In genomic region chr15:84831028-84831427, GRCh38 we compare ENCODE assay signal across 19 cellular contexts. TPM values are rescaled to one million over a fixed set of nuclear protein-coding genes. Genes with fewer than 3 reads are reported as not detected.
A peak's percentile ranks its signal among the peaks of the same experiment; 100 is the strongest.
DNase-seq lines count a peak whose midpoint lies in the region; ATAC-seq and TF ChIP-seq lines count a peak whose summit lies in the region.
"Had no signal": no experiment of that assay in that cellular context is flagged by ENCODE, and none has a peak within 500 bp of the region (broad histone marks: within the 10 kb centered on the region; RNA-seq: fewer than 3 reads in every experiment).

No MANE protein-coding gene starts in this region.

- H3K9ac ChIP-seq in rectal smooth muscle tissue (ENCODE audit: low read length): no peak overlapping the region

- ATAC-seq in GM21717 (IDR thresholded peaks at IDR 0.05; ENCODE audit: unreplicated experiment): no peak

- H3K27ac ChIP-seq in rectal smooth muscle tissue (ENCODE audit: low read depth, low read length): peak overlapping the region; percentile 13
- H3K27ac ChIP-seq in vagina: peak overlapping the region; percentile 54
- no peak overlapping the region for H3K27ac ChIP-seq in breast epithelium
- H3K27ac ChIP-seq: Peyer's patch had no signal

- DNase-seq in choroid plexus epithelial cell (ENCODE audit: low read depth): peak; percentile 29
- peak; percentile 69 for DNase-seq in fibroblast of gingiva (ENCODE audit: low read depth)
- no peak for DNase-seq in vagina (ENCODE audit: extremely low spot score in 2 of 2)
- no peak for DNase-seq in breast epithelium (ENCODE audit: low spot score in 2 of 2)
- DNase-seq in NK-92 (lab: John Stamatoyannopoulos, UW; ENCODE audit: unreplicated experiment): no peak
- DNase-seq: Caco-2, DMS153, EL, KG1, NCI-H1436, NCI-H2029, NCI-H2171, NCI-H446, Peyer's patch, SHP77 had no signal

- no peaks in the 10 kb centered on the region for H3K27me3 ChIP-seq in rectal smooth muscle tissue (ENCODE audit: control insufficient read depth, insufficient read depth, low read length)
- no peaks in the 10 kb centered on the region for H3K27me3 ChIP-seq in vagina
- no peaks in the 10 kb centered on the region for H3K27me3 ChIP-seq in breast epithelium
- H3K27me3 ChIP-seq: Peyer's patch had no signal

- no peaks in the 10 kb centered on the region for H3K9me3 ChIP-seq in vagina
- no peaks in the 10 kb centered on the region for H3K9me3 ChIP-seq in breast epithelium
- H3K9me3 ChIP-seq: Caco-2, Peyer's patch had no signal

- H3K4me3 ChIP-seq in choroid plexus epithelial cell (ENCODE audit: low read depth, low read length) (no peak overlapping the region), rectal smooth muscle tissue (ENCODE audit: low read length) (no peak overlapping the region), vagina (no peak overlapping the region), breast epithelium (no peak overlapping the region)
- H3K4me3 ChIP-seq: Peyer's patch had no signal

- intact Hi-C loops in vagina (cut with DNase I): loop anchor here (5.0 kb wide), 1 partner anchor 91 kb away; no protein-coding TSS in a partner anchor
- intact Hi-C loops in breast epithelium (cut with DNase I; ENCODE audit: low total_unique reads): no loop called here

- H3K4me1 ChIP-seq in rectal smooth muscle tissue (ENCODE audit: control insufficient read depth, insufficient read depth, low read length) (peaks cover 12% of the 10 kb centered on the region), vagina (peaks cover 11% of the 10 kb centered on the region), breast epithelium (no peaks in the 10 kb centered on the region)
- H3K4me1 ChIP-seq: Caco-2, Peyer's patch had no signal

- no peaks in the 10 kb centered on the region for H3K36me3 ChIP-seq in rectal smooth muscle tissue (ENCODE audit: control insufficient read depth, insufficient read depth, low read length)
- no peaks in the 10 kb centered on the region for H3K36me3 ChIP-seq in vagina
- H3K36me3 ChIP-seq in breast epithelium: no peaks in the 10 kb centered on the region
- H3K36me3 ChIP-seq: Peyer's patch had no signal

- TF ChIP-seq CTCF in choroid plexus epithelial cell (conservative IDR thresholded peaks at IDR 0.05; ENCODE audit: low read depth, low read length) (no peak), vagina (IDR thresholded peaks at IDR 0.05) (no peak), breast epithelium (IDR thresholded peaks at IDR 0.05) (no peak)

- TF ChIP-seq POLR2A in vagina (IDR thresholded peaks at IDR 0.05) (no peak), breast epithelium (IDR thresholded peaks at IDR 0.05) (no peak)

RNA-seq across cellular contexts. Expression of gene ALPK3, which starts 13.9 kb away (rescaled TPM):
- total RNA-seq in vagina (2.5 TPM), breast epithelium (1 to 10 TPM; 1.6 to 3.4 (median 2.6) TPM)

RNA-seq across cellular contexts. Expression of gene SLC28A1, which starts 53.4 kb away (rescaled TPM):
- total RNA-seq in vagina (not detected), breast epithelium (under 1 TPM in 1 of 3 donors, not detected in 2; 0.59 TPM)
- total RNA-seq: Caco-2, H1, M059J had no signal

Comparison
In these comparisons a context has a peak if more than half of its experiments do, and no peak if none do; other contexts are left out.
1. DNase-seq: peak in choroid plexus epithelial cell (single experiment) and fibroblast of gingiva (single experiment); none in vagina (0 of 2), breast epithelium (0 of 2) and NK-92 (single experiment).
2. H3K27ac ChIP-seq: peak in rectal smooth muscle tissue (single experiment) and vagina (single experiment); none in breast epithelium (0 of 2).